ENCODE assay signal across 21 cellular contexts in the genomic region with DNA sequence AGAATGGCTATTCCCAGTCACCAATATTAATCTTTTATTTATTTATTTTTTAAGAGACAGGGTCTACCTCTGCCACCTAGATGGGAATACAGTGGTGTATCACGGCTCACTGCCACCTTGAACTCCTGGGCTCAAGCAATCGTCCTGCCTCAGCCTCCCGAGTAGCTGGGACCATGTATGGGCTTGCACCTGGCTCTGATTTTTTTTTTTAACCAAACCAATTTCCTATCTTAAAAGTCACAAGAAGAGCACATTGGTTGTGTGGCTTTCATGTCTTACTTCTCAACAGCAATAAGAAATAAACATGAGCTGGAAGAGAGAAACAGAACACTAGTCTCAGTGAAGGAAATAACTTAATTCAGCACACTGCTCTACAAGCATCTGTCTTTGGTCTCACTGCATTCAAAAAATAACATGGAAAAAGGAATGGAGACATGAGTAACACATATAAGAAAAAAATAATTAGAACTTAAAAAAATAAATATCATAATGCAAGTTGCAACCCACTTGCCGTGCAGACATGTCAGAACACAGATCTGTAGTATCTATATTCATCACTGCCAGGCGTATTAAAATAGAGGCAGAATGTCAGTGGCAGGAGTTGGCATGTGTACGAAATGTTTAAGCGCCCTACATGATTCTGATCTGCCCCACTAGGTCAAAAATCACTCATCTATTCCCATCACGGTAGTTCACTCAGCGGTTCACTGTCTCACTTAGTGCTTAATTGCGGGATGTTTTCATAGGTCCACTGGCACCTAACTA.
DNase-seq lines count a peak whose midpoint lies in the region; ATAC-seq and TF ChIP-seq lines count a peak whose summit lies in the region.
"Had no signal": no experiment of that assay in that cellular context is flagged by ENCODE, and none has a peak within 500 bp of the region (broad histone marks: within the 10 kb centered on the region; RNA-seq: fewer than 3 reads in every experiment).

No MANE protein-coding gene starts in this region.

- H3K27ac Mint-ChIP-seq in neural progenitor cell: no peak overlapping the region

- no peaks in the 10 kb centered on the region for H3K36me3 ChIP-seq in KOPT-K1 (ENCODE audit: insufficient read depth, low read length)
- H3K36me3 ChIP-seq in neural progenitor cell: no peaks in the 10 kb centered on the region

- ATAC-seq in HG03432 (IDR thresholded peaks at IDR 0.05; ENCODE audit: unreplicated experiment) (no peak), GM21423 (IDR thresholded peaks at IDR 0.05; ENCODE audit: unreplicated experiment) (no peak)
- ATAC-seq: HCT116 had no signal

- no peak overlapping the region for H3K4me3 Mint-ChIP-seq in neural progenitor cell

- H3K9me3 ChIP-seq in KOPT-K1 (ENCODE audit: insufficient read depth, low read length, poor library complexity, severe bottlenecking) (no peaks in the 10 kb centered on the region), neural progenitor cell (ENCODE audit: low read depth) (no peaks in the 10 kb centered on the region)
- H3K9me3 ChIP-seq: SK-N-SH had no signal

- DNase-seq in GM12865 (ENCODE audit: low read depth): peak; percentile 44
- peak; percentile 35 for DNase-seq in epithelial cell of esophagus (ENCODE audit: low read depth)
- no peak for DNase-seq in neural progenitor cell (ENCODE audit: low spot score)
- DNase-seq in NCI-H128 (lab: John Stamatoyannopoulos, UW; ENCODE audit: unreplicated experiment): no peak
- DNase-seq: ACHN; GOT3; Karpas-422; MM.1S; NCI-H1092; NCI-H146; NCI-H2081; NCI-H2171 treated with DMSO at 0.1 percent for 48 hours; NCI-H446; NK-92 treated with Interleukin-12 subunit alpha and Interleukin-12 subunit beta, amount 100 ng/mL, for 24 hours; OCI-M1; SHP77 had no signal

- TF ChIP-seq CTCF in GM12865 (IDR thresholded peaks at IDR 0.05; ENCODE audit: insufficient read depth, low read depth, low read length, missing control alignments) (no peak), epithelial cell of esophagus (IDR thresholded peaks at IDR 0.05; ENCODE audit: insufficient read depth, low read depth, low read length, missing control alignments) (no peak), neural progenitor cell (IDR thresholded peaks at IDR 0.05) (no peak)

- no peaks in the 10 kb centered on the region for H3K9me3 Mint-ChIP-seq in neural progenitor cell

- H3K79me2 ChIP-seq in neural progenitor cell (ENCODE audit: low read depth): peaks cover 100% of the 10 kb centered on the region

- H3K36me3 Mint-ChIP-seq in neural progenitor cell: peaks cover 15% of the 10 kb centered on the region

- H3K27me3 Mint-ChIP-seq in neural progenitor cell (ENCODE audit: insufficient read depth, low read depth): peaks cover 2% of the 10 kb centered on the region

- H3K4me3 ChIP-seq in GM12865 (ENCODE audit: low read depth, low read length): peak overlapping the region; percentile 4; the same call in 1 of the 2 replicates
- no peak overlapping the region for H3K4me3 ChIP-seq in epithelial cell of esophagus (ENCODE audit: low read length)
- no peak overlapping the region for H3K4me3 ChIP-seq in neural progenitor cell

- H4K20me1 ChIP-seq in neural progenitor cell (ENCODE audit: low read depth): peaks cover 100% of the 10 kb centered on the region

- H2AFZ ChIP-seq in neural progenitor cell (replicated peaks): no peak overlapping the region

- H3K27me3 ChIP-seq in neural progenitor cell: no peaks in the 10 kb centered on the region

- H3F3A ChIP-seq in neural progenitor cell (ENCODE audit: low read depth): peaks cover 45% of the 10 kb centered on the region

- H3K4me2 ChIP-seq in neural progenitor cell: peak overlapping the region; percentile 47
- H3K4me2 ChIP-seq: SK-N-SH had no signal

- no peak overlapping the region for H3K9ac ChIP-seq in neural progenitor cell
- H3K9ac ChIP-seq: SK-N-SH had no signal

- H3K4me1 Mint-ChIP-seq in neural progenitor cell: peaks cover 72% of the 10 kb centered on the region

- H3K4me1 ChIP-seq in neural progenitor cell: peaks cover 84% of the 10 kb centered on the region

- peak overlapping the region; percentile 23 for H3K27ac ChIP-seq in KOPT-K1 (ENCODE audit: low read depth, low read length, poor library complexity, severe bottlenecking)
- no peak overlapping the region for H3K27ac ChIP-seq in neural progenitor cell

Comparison
In these comparisons a context has a peak if more than half of its experiments do, and no peak if none do; other contexts are left out.
1. DNase-seq: peak in GM12865 (single experiment) and epithelial cell of esophagus (single experiment); none in neural progenitor cell (single experiment) and NCI-H128 (single experiment).